ENCODE assay signal across 2 cellular contexts in the genomic region with DNA sequence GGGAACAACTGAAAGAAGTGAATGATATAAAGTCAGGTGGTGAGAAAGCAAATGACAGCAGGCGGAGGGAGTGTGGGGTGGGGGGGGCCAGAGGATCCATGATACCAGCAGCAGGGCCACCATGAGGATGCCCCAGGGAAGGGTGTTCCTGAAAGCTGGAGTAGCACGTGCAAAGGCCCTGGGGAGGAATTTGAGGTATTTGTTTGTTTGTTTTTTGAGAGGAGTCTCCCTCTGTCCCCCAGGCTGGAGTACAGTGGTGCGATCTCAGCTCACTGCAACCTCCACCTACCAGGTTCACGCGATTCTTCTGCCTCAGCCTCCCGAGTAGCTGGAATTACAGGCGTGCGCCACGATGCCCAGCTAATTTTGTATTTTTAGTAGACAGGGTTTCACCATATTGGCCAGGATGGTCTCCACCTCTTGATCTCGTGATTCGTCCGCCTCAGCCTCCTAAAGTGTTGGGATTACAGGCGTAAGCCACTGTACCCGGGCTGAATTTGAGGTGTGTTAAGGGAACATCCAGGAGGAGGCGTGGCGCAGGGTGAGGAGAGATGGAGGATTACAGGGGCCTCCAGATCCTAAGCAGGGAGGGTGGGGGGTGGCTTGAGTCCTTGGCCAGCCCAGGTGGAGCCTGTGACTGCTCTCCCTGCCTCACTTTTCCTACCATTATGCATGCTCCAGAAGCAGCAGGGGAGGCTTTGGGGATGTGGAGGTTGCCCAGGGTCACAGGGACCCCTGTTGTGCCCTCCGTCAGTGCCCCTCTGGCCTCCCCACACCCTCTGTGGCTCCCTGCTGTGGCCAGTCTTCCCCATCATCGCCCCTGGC.
TF ChIP-seq lines count a peak whose summit lies in the region.

No MANE protein-coding gene starts in this region.

TF ChIP-seq in A549, 52 proteins besides CTCF, POLR2A, EP300 and RAD21:
- TF ChIP-seq MYC (IDR thresholded peaks at IDR 0.05; ENCODE audit: borderline replicate concordance, low read length) (no peak), BHLHE40 (IDR thresholded peaks at IDR 0.05; ENCODE audit: low read depth, low read length) (0 out of 2 replicates have a peak, but pooled peaks have one; percentile 14)

TF ChIP-seq in IMR-90, 13 proteins besides CTCF, POLR2A, EP300 and RAD21:
- no peak for TF ChIP-seq NFE2L2 (IDR thresholded peaks at IDR 0.05; ENCODE audit: low read depth, low read length)
- peak; percentile 9; the same call in 1 of the 2 replicates for TF ChIP-seq BHLHE40 (IDR thresholded peaks at IDR 0.05; ENCODE audit: low read depth, low read length)
